17 cellular contexts compared by ENCODE assay signal in the genomic region with DNA sequence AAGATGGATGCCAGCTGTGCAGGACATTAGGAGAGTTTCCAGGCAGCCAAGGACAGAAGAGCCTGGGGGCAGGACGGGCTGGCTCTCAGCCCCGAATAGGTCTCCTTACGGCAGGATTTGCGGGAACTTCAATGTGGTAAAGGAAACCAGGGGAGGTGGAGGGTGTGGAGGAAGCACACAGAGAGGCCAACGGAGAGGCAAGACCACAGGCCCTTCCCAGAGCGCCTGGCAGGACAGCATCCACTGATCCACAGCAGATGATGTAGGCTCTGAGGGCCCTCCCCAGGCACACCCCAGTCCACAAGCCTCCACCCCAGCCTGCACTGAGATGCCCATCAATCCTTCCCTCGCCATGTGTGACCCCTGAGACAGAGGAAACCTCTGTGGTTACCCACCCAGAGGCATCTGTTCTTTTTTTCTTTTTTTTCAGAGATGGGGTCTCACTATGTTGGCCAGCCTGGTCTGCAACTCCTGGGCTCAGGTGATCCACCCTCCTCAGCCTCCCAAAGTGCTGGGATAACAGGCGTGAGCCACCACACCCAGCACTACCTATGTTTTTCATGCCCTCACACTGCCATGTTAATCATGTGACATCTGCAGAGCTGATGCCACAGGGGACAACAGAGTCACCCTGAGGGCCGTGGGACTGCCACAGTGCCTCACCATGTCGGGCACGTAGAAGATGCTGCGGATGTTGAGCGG. TPM values are rescaled to one million over a fixed set of nuclear protein-coding genes. Genes with fewer than 3 reads are reported as not detected.
DNase-seq lines count a peak whose midpoint lies in the region; ATAC-seq, FAIRE-seq and TF ChIP-seq lines count a peak whose summit lies in the region.
"Had no signal": no experiment of that assay in that cellular context is flagged by ENCODE, and none has a peak within 500 bp of the region (broad histone marks: within the 10 kb centered on the region; RNA-seq: fewer than 3 reads in every experiment).

No MANE protein-coding gene starts in this region.

- TF ChIP-seq POLR2A in HepG2 (IDR thresholded peaks at IDR 0.05; ENCODE audit: insufficient read depth in 1 of 2, low read depth in 2 of 2, low read length in 2 of 2), result no peak

- H3K27me3 ChIP-seq in HepG2 (ENCODE audit: control insufficient read depth in 1 of 2, insufficient read depth in 2 of 2, low read length in 2 of 2), result no peaks in the 10 kb centered on the region

- POLR2A ChIA-PET in HepG2 (lab: Yijun Ruan, JAX), result no interaction called here

- H3K79me2 ChIP-seq in HepG2 (ENCODE audit: insufficient read depth, low read length), result no peaks in the 10 kb centered on the region

- TF ChIP-seq CTCF in natural killer cell (IDR thresholded peaks at IDR 0.05) (no peak), HepG2 (CRISPR knock-in tag; IDR thresholded peaks at IDR 0.05) (no peak)

- intact Hi-C loops in natural killer cell (cut with micrococcal nuclease), result no loop called here
- intact Hi-C loops in HepG2 (cut with micrococcal nuclease; ENCODE audit: unreplicated experiment), result no loop called here

- no peak for ATAC-seq in natural killer cell treated with Interleukin-12 subunit alpha and Interleukin-12 subunit beta and Interleukin-15 and Interleukin-18, amount 100 ng/mL, for 72 hours
- ATAC-seq in natural killer cell (no peak), HepG2 (no peak), HG02642 (IDR thresholded peaks at IDR 0.05; ENCODE audit: poor library complexity, unreplicated experiment) (no peak)

- FAIRE-seq in HepG2 (lab: Jason Lieb, UNC), result no peak
- FAIRE-seq: A549 had no signal

- no TSS peak for BruUV-seq in HepG2 (replicated peaks; lab: Mats Ljungman, UMichigan)

- H3K27ac Mint-ChIP-seq in natural killer cell treated with Interleukin-12 subunit alpha and Interleukin-12 subunit beta and Interleukin-15 and Interleukin-18, amount 100 ng/mL, for 72 hours, result no peak overlapping the region
- H3K27ac Mint-ChIP-seq in natural killer cell, result no peak overlapping the region
- H3K27ac Mint-ChIP-seq: B cell had no signal

- in situ Hi-C loops in HepG2 (cut with HindIII; ENCODE audit: extremely low pct_ligation_motif_present, low pct_unique_long_range_greater_than_20kb), result no loop called here

- no peak overlapping the region for H2AFZ ChIP-seq in HepG2 (ENCODE audit: low read length)

- WGBS in HepG2 (ENCODE audit: low lambda C conversion rate), result 92% methylated on average over 13 of the region's 13 CpGs

- H3K9me3 ChIP-seq in HepG2 (ENCODE audit: low read length), result no peaks in the 10 kb centered on the region

- H3K4me1 Mint-ChIP-seq in natural killer cell treated with Interleukin-12 subunit alpha and Interleukin-12 subunit beta and Interleukin-15 and Interleukin-18, amount 100 ng/mL, for 72 hours (ENCODE audit: low read depth in 2 of 2), result peaks cover 6 to 13% of the 10 kb centered on the region in 2 donors
- H3K4me1 Mint-ChIP-seq in natural killer cell, result peaks cover 14 to 26% of the 10 kb centered on the region in 2 donors
- H3K4me1 Mint-ChIP-seq: B cell had no signal

- no peaks in the 10 kb centered on the region for H4K20me1 ChIP-seq in HepG2 (ENCODE audit: insufficient read depth, low read length)

- no peaks in the 10 kb centered on the region for H3K27me3 Mint-ChIP-seq in natural killer cell treated with Interleukin-12 subunit alpha and Interleukin-12 subunit beta and Interleukin-15 and Interleukin-18, amount 100 ng/mL, for 72 hours
- no peaks in the 10 kb centered on the region for H3K27me3 Mint-ChIP-seq in natural killer cell (ENCODE audit: low read depth in 2 of 2)
- H3K27me3 Mint-ChIP-seq: B cell had no signal

- H3K9me3 Mint-ChIP-seq in natural killer cell treated with Interleukin-12 subunit alpha and Interleukin-12 subunit beta and Interleukin-15 and Interleukin-18, amount 100 ng/mL, for 72 hours, result no peaks in the 10 kb centered on the region
- no peaks in the 10 kb centered on the region for H3K9me3 Mint-ChIP-seq in natural killer cell
- H3K9me3 Mint-ChIP-seq: CD14-positive monocyte had no signal

- no peak overlapping the region for H3K4me3 Mint-ChIP-seq in natural killer cell treated with Interleukin-12 subunit alpha and Interleukin-12 subunit beta and Interleukin-15 and Interleukin-18, amount 100 ng/mL, for 72 hours
- no peak overlapping the region for H3K4me3 Mint-ChIP-seq in natural killer cell
- H3K4me3 Mint-ChIP-seq: B cell, CD14-positive monocyte had no signal

- TF ChIP-seq EP300 in HepG2 (IDR thresholded peaks at IDR 0.05; ENCODE audit: low read depth in 2 of 2, low read length in 2 of 2), result no peak
- TF ChIP-seq EP300 in HepG2 (CRISPR knock-in tag; IDR thresholded peaks at IDR 0.05; ENCODE audit: borderline replicate concordance), result no peak

- H3K36me3 Mint-ChIP-seq in natural killer cell treated with Interleukin-12 subunit alpha and Interleukin-12 subunit beta and Interleukin-15 and Interleukin-18, amount 100 ng/mL, for 72 hours, result no peaks in the 10 kb centered on the region
- no peaks in the 10 kb centered on the region for H3K36me3 Mint-ChIP-seq in natural killer cell

- H3K4me1 ChIP-seq in HepG2 (ENCODE audit: insufficient read depth, low read length), result no peaks in the 10 kb centered on the region
- H3K4me1 ChIP-seq: A549 had no signal

- no peak overlapping the region for H3K4me2 ChIP-seq in HepG2 (ENCODE audit: low read depth, low read length)
- H3K4me2 ChIP-seq: A549, KMS-11 had no signal

- no peak overlapping the region for H3K27ac ChIP-seq in HepG2 (ENCODE audit: extremely low read length, insufficient read depth, low read length)
- H3K27ac ChIP-seq: A549, KMS-11 had no signal

- DNase-seq in natural killer cell treated with Interleukin-12 subunit alpha and Interleukin-12 subunit beta and Interleukin-15 and Interleukin-18, amount 100 ng/mL, for 72 hours (ENCODE audit: low spot score), result peak; percentile 44
- no peak for DNase-seq in natural killer cell
- peak; percentile 12 for DNase-seq in RPMI7951 (ENCODE audit: low read depth)
- DNase-seq in HepG2 (ENCODE audit: low spot score), result no peak
- no peak for DNase-seq in retina
- DNase-seq in occipital lobe (lab: John Stamatoyannopoulos, UW), result no peak
- DNase-seq: MV-4-11, NCI-H1694, NCI-H2081 treated with DMSO at 0.1 percent for 48 hours, NCI-H2171 treated with DMSO at 0.1 percent for 48 hours, NCI-H526, SHP77 had no signal

- TF ChIP-seq RAD21 in HepG2 (CRISPR knock-in tag; IDR thresholded peaks at IDR 0.05), result no peak

- CTCF ChIA-PET in HepG2 (lab: Yijun Ruan, JAX; ENCODE audit: low intra/inter-chr PET ratio, low total read pairs), result no interaction called here

- no peak overlapping the region for H3K4me3 ChIP-seq in HepG2 (replicated peaks in 1 of 3; ENCODE audit: insufficient read depth in 1 of 3, low read depth in 2 of 3, low read length in 3 of 3)
- H3K4me3 ChIP-seq: A549 had no signal

- peaks cover 39 to 80% of the 10 kb centered on the region in 2 experiments; a peak in 4 of 5 replicates for H3K36me3 ChIP-seq in HepG2 (replicated peaks in 1 of 2; ENCODE audit: control insufficient read depth in 1 of 2, insufficient read depth in 2 of 2, low read length in 2 of 2)

- no peak overlapping the region for H3K9ac ChIP-seq in HepG2 (ENCODE audit: insufficient read depth, low read depth, low read length)
- H3K9ac ChIP-seq: KMS-11 had no signal

RNA-seq across cellular contexts. Expression of gene DNASE1, which starts 19.3 kb away (rescaled TPM):
- total RNA-seq in natural killer cell treated with Interleukin-12 subunit alpha and Interleukin-12 subunit beta and Interleukin-15 and Interleukin-18, amount 100 ng/mL, for 72 hours, result 10 to 100 TPM; 19.1 to 25.5 TPM
- total RNA-seq in natural killer cell (10 to 100 TPM; 29.9 to 47.8 (median 34.9) TPM), HepG2 (2016; rRNA removed; fragmentation: Illumina TruSeq; extraction: Trizol) (3.7 and 7.1 TPM in 2 replicates), occipital lobe (35.9 TPM)
- 5.1 and 7.4 TPM in 2 replicates for total RNA-seq in RPMI7951 (2014; rRNA removed; shearing (Covaris generic))
- total RNA-seq in HepG2 (2016; cell fraction: cytosol; rRNA removed; fragmentation: Illumina TruSeq; extraction: Trizol; ENCODE audit: low read depth), result 9.5 and 9.7 TPM in 2 replicates
- total RNA-seq in HepG2 (2016; cell fraction: insoluble cytoplasmic fraction; rRNA removed; fragmentation: Illumina TruSeq; extraction: Trizol), result 4.1 and 7.3 TPM in 2 replicates
- total RNA-seq in HepG2 (2016; cell fraction: membrane; rRNA removed; fragmentation: Illumina TruSeq; extraction: Trizol), result 11.1 and 12.4 TPM in 2 replicates
- 11.8 and 13.6 TPM in 2 replicates for total RNA-seq in HepG2 (2016; cell fraction: nucleus; rRNA removed; fragmentation: Illumina TruSeq; extraction: Trizol)
- polyA plus RNA-seq in HepG2 (2011; rRNA removed), result 11.1 and 13.0 TPM in 2 replicates
- polyA plus RNA-seq in HepG2 (2011; cell fraction: cytosol; rRNA removed), result 5.4 and 7.4 TPM in 2 replicates
- 37.1 and 37.7 TPM in 2 replicates for polyA plus RNA-seq in HepG2 (2011; cell fraction: nucleus; rRNA removed)
- polyA plus RNA-seq in HepG2 (2012), result 7.2 and 10.3 TPM in 2 replicates
- 10.1 and 11.6 TPM in 2 replicates for polyA plus RNA-seq in HepG2 (2016; cell fraction: cytosol; fragmentation: Illumina TruSeq; extraction: Trizol; ENCODE audit: low read depth)
- polyA plus RNA-seq in HepG2 (2016; cell fraction: insoluble cytoplasmic fraction; fragmentation: Illumina TruSeq; extraction: Trizol; ENCODE audit: low read depth), result 2.9 and 3.5 TPM in 2 replicates
- polyA plus RNA-seq in HepG2 (2016; cell fraction: membrane; fragmentation: Illumina TruSeq; extraction: Trizol; ENCODE audit: low read depth), result 9.6 and 10.1 TPM in 2 replicates
- polyA plus RNA-seq in HepG2 (2016; cell fraction: nucleus; fragmentation: Illumina TruSeq; extraction: Trizol; ENCODE audit: insufficient read depth, low read depth), result 15.7 and 20.9 TPM in 2 replicates
- 12.4 and 52.9 TPM in 2 replicates for polyA minus RNA-seq in HepG2 (2011; rRNA and poly(A)+ RNA removed; ENCODE audit: low replicate concordance)
- polyA minus RNA-seq in HepG2 (2011; cell fraction: cytosol; rRNA and poly(A)+ RNA removed), result 3.9 and 4.6 TPM in 2 replicates
- polyA minus RNA-seq in HepG2 (2011; cell fraction: nucleus; rRNA and poly(A)+ RNA removed), result 13.1 and 20.5 TPM in 2 replicates

RNA-seq across cellular contexts. Expression of gene TRAP1, which starts 43.5 kb away (rescaled TPM):
- 100 to 1,000 TPM; 105 to 257 TPM for total RNA-seq in natural killer cell treated with Interleukin-12 subunit alpha and Interleukin-12 subunit beta and Interleukin-15 and Interleukin-18, amount 100 ng/mL, for 72 hours
- 10 to 100 TPM; 33.7 to 56.7 (median 54.6) TPM for total RNA-seq in natural killer cell
- total RNA-seq in RPMI7951 (2014; rRNA removed; shearing (Covaris generic)), result 37.9 and 48.7 TPM in 2 replicates
- 112 and 127 TPM in 2 replicates for total RNA-seq in HepG2 (2016; rRNA removed; fragmentation: Illumina TruSeq; extraction: Trizol)
- total RNA-seq in HepG2 (2016; cell fraction: cytosol; rRNA removed; fragmentation: Illumina TruSeq; extraction: Trizol; ENCODE audit: low read depth), result 28.9 and 31.8 TPM in 2 replicates
- 104 and 130 TPM in 2 replicates for total RNA-seq in HepG2 (2016; cell fraction: insoluble cytoplasmic fraction; rRNA removed; fragmentation: Illumina TruSeq; extraction: Trizol)
- 40.6 and 42.7 TPM in 2 replicates for total RNA-seq in HepG2 (2016; cell fraction: membrane; rRNA removed; fragmentation: Illumina TruSeq; extraction: Trizol)
- 81.3 and 97.5 TPM in 2 replicates for total RNA-seq in HepG2 (2016; cell fraction: nucleus; rRNA removed; fragmentation: Illumina TruSeq; extraction: Trizol)
- 240 and 283 TPM in 2 replicates for polyA plus RNA-seq in HepG2 (2011; rRNA removed)
- polyA plus RNA-seq in HepG2 (2011; cell fraction: cytosol; rRNA removed), result 125 and 163 TPM in 2 replicates
- 405 and 449 TPM in 2 replicates for polyA plus RNA-seq in HepG2 (2011; cell fraction: nucleus; rRNA removed)
- polyA plus RNA-seq in HepG2 (2012), result 173 and 189 TPM in 2 replicates
- 15.5 and 18.4 TPM in 2 replicates for polyA plus RNA-seq in HepG2 (2016; cell fraction: cytosol; fragmentation: Illumina TruSeq; extraction: Trizol; ENCODE audit: low read depth)
- polyA plus RNA-seq in HepG2 (2016; cell fraction: insoluble cytoplasmic fraction; fragmentation: Illumina TruSeq; extraction: Trizol; ENCODE audit: low read depth), result 106 and 121 TPM in 2 replicates
- polyA plus RNA-seq in HepG2 (2016; cell fraction: membrane; fragmentation: Illumina TruSeq; extraction: Trizol; ENCODE audit: low read depth), result 25.7 and 26.7 TPM in 2 replicates
- 169 and 193 TPM in 2 replicates for polyA plus RNA-seq in HepG2 (2016; cell fraction: nucleus; fragmentation: Illumina TruSeq; extraction: Trizol; ENCODE audit: insufficient read depth, low read depth)
- polyA minus RNA-seq in HepG2 (2011; rRNA and poly(A)+ RNA removed; ENCODE audit: low replicate concordance), result 623 and 697 TPM in 2 replicates
- polyA minus RNA-seq in HepG2 (2011; cell fraction: cytosol; rRNA and poly(A)+ RNA removed), result 98.0 and 120 TPM in 2 replicates
- polyA minus RNA-seq in HepG2 (2011; cell fraction: nucleus; rRNA and poly(A)+ RNA removed), result 105 and 109 TPM in 2 replicates
- 65.4 TPM for total RNA-seq in occipital lobe

Comparison
In these comparisons a context has a peak if more than half of its experiments do, and no peak if none do; other contexts are left out.
1. DNase-seq: peak in natural killer cell treated with Interleukin-12 subunit alpha and Interleukin-12 subunit beta and Interleukin-15 and Interleukin-18, amount 100 ng/mL, for 72 hours (single experiment) and RPMI7951 (single experiment); none in natural killer cell (single experiment), HepG2 (single experiment), retina (single experiment) and occipital lobe (single experiment).